Comparison of ENCODE assay signal across 1 cellular context in genomic region chr16:15154650-15155562, GRCh38.
TF ChIP-seq lines count a peak whose summit lies in the region.
"Not testable (repeated sequence)": the region's sequence is repeated elsewhere in the genome, so short reads cannot be mapped to it uniquely, and the experiment has no call there.

No MANE protein-coding gene starts in this region.

TF ChIP-seq in HepG2, 621 proteins besides CTCF, POLR2A, EP300 and RAD21 (continued from another document and continues in another):
- TF ChIP-seq ZNF687 (CRISPR knock-in tag; IDR thresholded peaks at IDR 0.05) (peak; percentile 76), RFXAP (CRISPR knock-in tag; IDR thresholded peaks at IDR 0.05; ENCODE audit: borderline replicate concordance) (peak; percentile 34; the same call in 1 of the 2 replicates), MED1 (CRISPR knock-in tag; IDR thresholded peaks at IDR 0.05) (peak; percentile 84), MIER3 (CRISPR knock-in tag; IDR thresholded peaks at IDR 0.05; ENCODE audit: borderline replicate concordance) (0 out of 2 replicates have a peak, but pooled peaks have one; percentile 61), E2F1 (CRISPR knock-in tag; IDR thresholded peaks at IDR 0.05) (peak; percentile 84), DMAP1 (CRISPR knock-in tag; IDR thresholded peaks at IDR 0.05) (peak; percentile 71; the same call in 1 of the 2 replicates), KLF11 (CRISPR knock-in tag; IDR thresholded peaks at IDR 0.05) (peak; percentile 93; the same call in 1 of the 2 replicates), HNF1A (CRISPR knock-in tag; IDR thresholded peaks at IDR 0.05; ENCODE audit: borderline replicate concordance) (peak; percentile 35; the same call in 1 of the 2 replicates), ZNF274 (CRISPR knock-in tag; IDR thresholded peaks at IDR 0.05) (0 out of 2 replicates have a peak, but pooled peaks have one; percentile 42), MTA1 (CRISPR knock-in tag; IDR thresholded peaks at IDR 0.05; ENCODE audit: borderline replicate concordance) (0 out of 2 replicates have a peak, but pooled peaks have one; percentile 39), THRA (CRISPR knock-in tag; IDR thresholded peaks at IDR 0.05; ENCODE audit: borderline replicate concordance) (peak; percentile 69; the same call in 1 of the 2 replicates), MLX (CRISPR knock-in tag; IDR thresholded peaks at IDR 0.05) (peak; percentile 36; the same call in 1 of the 2 replicates), SALL2 (CRISPR knock-in tag; IDR thresholded peaks at IDR 0.05) (peak; percentile 82; the same call in 1 of the 2 replicates), HOXA5 (CRISPR knock-in tag; IDR thresholded peaks at IDR 0.05) (peak; percentile 51; the same call in 1 of the 2 replicates), ETV5 (CRISPR knock-in tag; IDR thresholded peaks at IDR 0.05; ENCODE audit: borderline replicate concordance) (peak; percentile 85; the same call in 1 of the 2 replicates), NFYB (CRISPR knock-in tag; IDR thresholded peaks at IDR 0.05) (peak; percentile 56), ZBTB7B (CRISPR knock-in tag; IDR thresholded peaks at IDR 0.05) (peak; percentile 67), SALL1 (CRISPR knock-in tag; IDR thresholded peaks at IDR 0.05) (peak; percentile 81), NFYC (CRISPR knock-in tag; IDR thresholded peaks at IDR 0.05) (peak; percentile 50), RERE (CRISPR knock-in tag; IDR thresholded peaks at IDR 0.05; ENCODE audit: low read depth) (0 out of 2 replicates have a peak, but pooled peaks have one; percentile 39), YEATS4 (CRISPR knock-in tag; IDR thresholded peaks at IDR 0.05; ENCODE audit: borderline replicate concordance) (peak; percentile 73; the same call in 1 of the 2 replicates), HMGXB4 (CRISPR knock-in tag; IDR thresholded peaks at IDR 0.05; ENCODE audit: borderline replicate concordance in 1 of 2, low read depth in 1 of 2) (peak; percentile 34 to 79; a peak in 2 of 4 replicates), GMEB2 (CRISPR knock-in tag; IDR thresholded peaks at IDR 0.05; ENCODE audit: low read depth) (peak; percentile 83), ZNF747 (CRISPR knock-in tag; IDR thresholded peaks at IDR 0.05; ENCODE audit: borderline replicate concordance) (0 out of 2 replicates have a peak, but pooled peaks have one; percentile 46), GATAD2A (CRISPR knock-in tag; IDR thresholded peaks at IDR 0.05) (peak; percentile 81), ATF7-NPFF (CRISPR knock-in tag; IDR thresholded peaks at IDR 0.05; ENCODE audit: low read depth) (peak; percentile 12; the same call in 1 of the 2 replicates), YEATS2 (CRISPR knock-in tag; IDR thresholded peaks at IDR 0.05; ENCODE audit: borderline replicate concordance) (peak; percentile 87), FOXC1 (CRISPR knock-in tag; IDR thresholded peaks at IDR 0.05; ENCODE audit: borderline replicate concordance) (peak; percentile 59; the same call in 1 of the 2 replicates), ASH2L (IDR thresholded peaks at IDR 0.05; ENCODE audit: insufficient read length, low read depth, low read length) (peak; percentile 31), ZNF792 (CRISPR knock-in tag; IDR thresholded peaks at IDR 0.05) (0 out of 2 replicates have a peak, but pooled peaks have one; percentile 29), NR2F6 (CRISPR knock-in tag; IDR thresholded peaks at IDR 0.05) (peak; percentile 58; the same call in 1 of the 2 replicates), RXRB (CRISPR knock-in tag; IDR thresholded peaks at IDR 0.05; ENCODE audit: borderline replicate concordance) (peak; percentile 73), ZNF335 (CRISPR knock-in tag; IDR thresholded peaks at IDR 0.05) (peak; percentile 51; the same call in 1 of the 2 replicates), ZFP90 (CRISPR knock-in tag; IDR thresholded peaks at IDR 0.05; ENCODE audit: borderline replicate concordance) (0 out of 2 replicates have a peak, but pooled peaks have one; percentile 57), PHF8 (CRISPR knock-in tag; IDR thresholded peaks at IDR 0.05) (peak; percentile 57), MIXL1 (CRISPR knock-in tag; IDR thresholded peaks at IDR 0.05) (0 out of 2 replicates have a peak, but pooled peaks have one; percentile 19), ZFY (CRISPR knock-in tag; IDR thresholded peaks at IDR 0.05) (peak; percentile 84)
- not testable (repeated sequence) for TF ChIP-seq HNF1A (IDR thresholded peaks at IDR 0.05; ENCODE audit: low read depth); NR2F6 (IDR thresholded peaks at IDR 0.05)
